ENCODE assay signal across 8 cellular contexts in genomic region chr7:151086802-151087246, GRCh38. TPM values are rescaled to one million over a fixed set of nuclear protein-coding genes. Genes with fewer than 3 reads are reported as not detected.
DNase-seq lines count a peak whose midpoint lies in the region; ATAC-seq and TF ChIP-seq lines count a peak whose summit lies in the region.

No MANE protein-coding gene starts in this region.

- DNase-seq in heart left ventricle (peak in 1 of 5 donors; percentile 60), left ventricle myocardium superior (no peak), endothelial cell (ENCODE audit: low spot score) (no peak), nephron progenitor cell (peak; percentile 57), activated gamma-delta T cell treated with Interleukin-2 at 50 U/mL for 16 hours (no peak), 8988T (no peak), T1000 (lab: John Stamatoyannopoulos, UW) (no peak)

- H3K4me3 Mint-ChIP-seq in T-helper 1 cell treated with Interleukin-12 subunit alpha and Interleukin-12 subunit beta and Interleukin-4 antibody, amounts not matched to agents 30 μg/mL and 1 μg/mL, for 36 hours: peak overlapping the region; percentile 92
- peak overlapping the region; percentile 95 for H3K4me3 Mint-ChIP-seq in endothelial cell (ENCODE audit: unreplicated experiment)
- peak overlapping the region; percentile 89 for H3K4me3 Mint-ChIP-seq in nephron progenitor cell

- peak overlapping the region; percentile 76 for H3K27ac Mint-ChIP-seq in T-helper 1 cell treated with Interleukin-12 subunit alpha and Interleukin-12 subunit beta and Interleukin-4 antibody, amounts not matched to agents 30 μg/mL and 1 μg/mL, for 36 hours
- H3K27ac Mint-ChIP-seq in endothelial cell (ENCODE audit: unreplicated experiment) (peak overlapping the region; percentile 80), nephron progenitor cell (peak overlapping the region; percentile 90)

- no peaks in the 10 kb centered on the region for H3K27me3 ChIP-seq in heart left ventricle

- H3K27ac ChIP-seq in heart left ventricle: peak overlapping the region; percentile 66 to 95 (median 90)

- no peaks in the 10 kb centered on the region for H3K9me3 Mint-ChIP-seq in T-helper 1 cell treated with Interleukin-12 subunit alpha and Interleukin-12 subunit beta and Interleukin-4 antibody, amounts not matched to agents 30 μg/mL and 1 μg/mL, for 36 hours
- H3K9me3 Mint-ChIP-seq in endothelial cell (ENCODE audit: unreplicated experiment) (no peaks in the 10 kb centered on the region), nephron progenitor cell (no peaks in the 10 kb centered on the region)

- no peaks in the 10 kb centered on the region for H3K9me3 ChIP-seq in heart left ventricle

- WGBS in heart left ventricle, 4 donors: 0 to 1% (median 0%) methylated on average over 12 to 52 of the region's 56 CpGs

- peaks cover 3% of the 10 kb centered on the region for H3K36me3 Mint-ChIP-seq in T-helper 1 cell treated with Interleukin-12 subunit alpha and Interleukin-12 subunit beta and Interleukin-4 antibody, amounts not matched to agents 30 μg/mL and 1 μg/mL, for 36 hours (ENCODE audit: low read depth)
- H3K36me3 Mint-ChIP-seq in endothelial cell (ENCODE audit: low read depth, unreplicated experiment) (peaks cover 19% of the 10 kb centered on the region), nephron progenitor cell (ENCODE audit: low read depth) (no peaks in the 10 kb centered on the region)

- peaks cover 0 to 5% (median 0%) of the 10 kb centered on the region in 9 donors for H3K36me3 ChIP-seq in heart left ventricle

- ATAC-seq in heart left ventricle: no peak
- ATAC-seq in left ventricle myocardium superior: no peak

- intact Hi-C loops in heart left ventricle (cut with DNase I): loop anchor here in 2 of 10 donors (1.0 to 2.0 kb wide), 4 partner anchors 23 to 58 kb away; partner anchors contain the start of genes ABCB8 (in 1 of the 2) and SLC4A2 (in 1 of the 2)
- intact Hi-C loops in left ventricle myocardium superior (cut with micrococcal nuclease): no loop called here

- peaks cover 21% of the 10 kb centered on the region for H3K27me3 Mint-ChIP-seq in T-helper 1 cell treated with Interleukin-12 subunit alpha and Interleukin-12 subunit beta and Interleukin-4 antibody, amounts not matched to agents 30 μg/mL and 1 μg/mL, for 36 hours (ENCODE audit: low read depth)
- H3K27me3 Mint-ChIP-seq in endothelial cell (ENCODE audit: unreplicated experiment) (peaks cover 24% of the 10 kb centered on the region), nephron progenitor cell (ENCODE audit: low read depth, poor library complexity) (peaks cover 4% of the 10 kb centered on the region)

- H3K4me3 ChIP-seq in heart left ventricle: peak overlapping the region; percentile 60 to 96 (median 81)

- no peak for TF ChIP-seq CTCF in heart left ventricle (IDR thresholded peaks at IDR 0.05)
- TF ChIP-seq CTCF in endothelial cell (IDR thresholded peaks at IDR 0.05; ENCODE audit: unreplicated experiment): no peak
- TF ChIP-seq CTCF in nephron progenitor cell (IDR thresholded peaks at IDR 0.05): no peak

- peaks cover 28% of the 10 kb centered on the region for H3K4me1 Mint-ChIP-seq in T-helper 1 cell treated with Interleukin-12 subunit alpha and Interleukin-12 subunit beta and Interleukin-4 antibody, amounts not matched to agents 30 μg/mL and 1 μg/mL, for 36 hours (ENCODE audit: low read depth)
- H3K4me1 Mint-ChIP-seq in endothelial cell (ENCODE audit: unreplicated experiment) (peaks cover 46% of the 10 kb centered on the region), nephron progenitor cell (peaks cover 62% of the 10 kb centered on the region)

- TF ChIP-seq POLR2A in heart left ventricle (IDR thresholded peaks at IDR 0.05): no peak

- peaks cover 9 to 77% (median 62%) of the 10 kb centered on the region in 12 donors for H3K4me1 ChIP-seq in heart left ventricle

RNA-seq across cellular contexts. Expression of gene AGAP3, which starts 0.5 kb away (rescaled TPM):
- 10 to 100 TPM; 30.3 to 83.7 (median 57.6) TPM for total RNA-seq in heart left ventricle
- polyA plus RNA-seq in heart left ventricle: 10 to 100 TPM; 42.9 to 55.3 TPM
- total RNA-seq in left ventricle myocardium superior: 69.7 TPM
- 206 TPM for total RNA-seq in endothelial cell (ENCODE audit: unreplicated experiment)

RNA-seq across cellular contexts. Expression of gene TMUB1, which starts 3.5 kb away (rescaled TPM):
- total RNA-seq in heart left ventricle: 10 to 100 TPM; 21.8 to 62.8 (median 26.7) TPM
- polyA plus RNA-seq in heart left ventricle: 10 to 100 TPM; 66.1 to 82.6 TPM
- 38.7 TPM for total RNA-seq in left ventricle myocardium superior
- total RNA-seq in endothelial cell (ENCODE audit: unreplicated experiment): 40.8 TPM

RNA-seq across cellular contexts. Expression of gene FASTK, which starts 6.2 kb away (rescaled TPM):
- total RNA-seq in heart left ventricle (100 to 1,000 TPM in 2 of 9 donors, 10 to 100 TPM in 7; 59.9 to 124 (median 77.7) TPM), left ventricle myocardium superior (79.4 TPM), endothelial cell (ENCODE audit: unreplicated experiment) (68.0 TPM)
- 100 to 1,000 TPM in 1 of 2 donors, 10 to 100 TPM in 1; 75.7 to 168 TPM for polyA plus RNA-seq in heart left ventricle

RNA-seq across cellular contexts. Expression of gene SLC4A2, which starts 27.4 kb away (rescaled TPM):
- total RNA-seq in heart left ventricle (10 to 100 TPM; 44.1 to 84.3 (median 54.8) TPM), left ventricle myocardium superior (64.1 TPM), endothelial cell (ENCODE audit: unreplicated experiment) (115 TPM)
- polyA plus RNA-seq in heart left ventricle: 100 to 1,000 TPM in 1 of 2 donors, 10 to 100 TPM in 1; 68.3 to 113 TPM

RNA-seq across cellular contexts. Expression of gene CDK5, which starts 29.1 kb away (rescaled TPM):
- total RNA-seq in heart left ventricle (10 to 100 TPM in 1 of 9 donors, 1 to 10 TPM in 8; 5.6 to 13.7 (median 8.5) TPM), left ventricle myocardium superior (8.1 TPM), endothelial cell (ENCODE audit: unreplicated experiment) (26.7 TPM)
- 1 to 10 TPM; 6.2 to 7.6 TPM for polyA plus RNA-seq in heart left ventricle
